Comparison of ENCODE assay signal across 8 cellular contexts in genomic region chr13:94435604-94436226, GRCh38. TPM values are rescaled to one million over a fixed set of nuclear protein-coding genes. Genes with fewer than 3 reads are reported as not detected.
DNase-seq lines count a peak whose midpoint lies in the region; FAIRE-seq and TF ChIP-seq lines count a peak whose summit lies in the region.

No MANE protein-coding gene starts in this region.

- DNase-seq in NCI-H524 (lab: John Stamatoyannopoulos, UW) = peak; percentile 19 to 82
- no peak for DNase-seq in NCI-H524 treated with DMSO at 0.1 percent for 48 hours (lab: John Stamatoyannopoulos, UW)
- DNase-seq in HEK293T (ENCODE audit: extremely low spot score) = peak; percentile 80
- DNase-seq in NCI-H1694 (lab: John Stamatoyannopoulos, UW) = peak; percentile 82
- peak; percentile 17 to 33 for DNase-seq in frontal cortex (ENCODE audit: low spot score in 2 of 2)
- peak; percentile 60 for DNase-seq in putamen (ENCODE audit: low spot score)
- no peak for DNase-seq in activated CD4-positive, alpha-beta T cell treated with anti-CD3 and anti-CD28 coated beads, Interleukin-2, amount 50 U/mL, for 1 hour

- peak; percentile 78 for FAIRE-seq in TTC549 (lab: Jason Lieb, UNC)
- FAIRE-seq in frontal cortex (lab: Jason Lieb, UNC) = peak; percentile 90

- CTCF ChIA-PET in HEK293T (lab: Yijun Ruan, JAX) = interaction anchor here (0.6 to 10.7 kb wide), 18 partner anchors 9 to 1855 kb away, joined by 3 to 175 read pairs (median 3); no protein-coding TSS in a partner anchor

- POLR2A ChIA-PET in HEK293T (lab: Yijun Ruan, JAX) = interaction anchor here (0.9 to 5.4 kb wide), 2 partner anchors 10 to 114 kb away, joined by 3 to 46 read pairs; no protein-coding TSS in a partner anchor

TF ChIP-seq in HEK293T, 16 proteins besides CTCF, POLR2A, EP300 and RAD21:
- TF ChIP-seq ELF4 (IDR thresholded peaks at IDR 0.05) (no peak), CTBP1 (IDR thresholded peaks at IDR 0.05; ENCODE audit: borderline replicate concordance) (no peak), PKNOX1 (IDR thresholded peaks at IDR 0.05) (no peak)

RNA-seq across cellular contexts. Expression of gene DCT, which starts 43.8 kb away (rescaled TPM):
- 0.41 TPM for total RNA-seq in frontal cortex

Comparison
In these comparisons a context has a peak if more than half of its experiments do, and no peak if none do; other contexts are left out.
1. DNase-seq: peak in NCI-H524 (2 of 2), HEK293T (single experiment), NCI-H1694 (single experiment), frontal cortex (2 of 2) and putamen (single experiment); none in NCI-H524 treated with DMSO at 0.1 percent for 48 hours (single experiment) and activated CD4-positive, alpha-beta T cell treated with anti-CD3 and anti-CD28 coated beads, Interleukin-2, amount 50 U/mL, for 1 hour (single experiment).